1 cellular context compared by ENCODE assay signal in genomic region chr11:34665077-34665835, GRCh38.
TF ChIP-seq lines count a peak whose summit lies in the region.

No MANE protein-coding gene starts in this region.

TF ChIP-seq in HepG2, 621 proteins besides CTCF, POLR2A, EP300 and RAD21 (continues in another document):
- TF ChIP-seq, protein P1, sequence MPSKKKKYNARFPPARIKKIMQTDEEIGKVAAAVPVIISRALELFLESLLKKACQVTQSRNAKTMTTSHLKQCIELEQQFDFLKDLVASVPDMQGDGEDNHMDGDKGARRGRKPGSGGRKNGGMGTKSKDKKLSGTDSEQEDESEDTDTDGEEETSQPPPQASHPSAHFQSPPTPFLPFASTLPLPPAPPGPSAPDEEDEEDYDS (CRISPR knock-in tag; IDR thresholded peaks at IDR 0.05), result peak; percentile 38; the same call in 1 of the 2 replicates
- TF ChIP-seq HNF4A (CRISPR knock-in tag; IDR thresholded peaks at IDR 0.05) (peak; percentile 65), KLF13 (CRISPR knock-in tag; IDR thresholded peaks at IDR 0.05) (no peak), ZNF788 (CRISPR knock-in tag; IDR thresholded peaks at IDR 0.05; ENCODE audit: borderline replicate concordance) (no peak), SKIL (CRISPR knock-in tag; IDR thresholded peaks at IDR 0.05; ENCODE audit: borderline replicate concordance) (no peak), NCOA2 (CRISPR knock-in tag; IDR thresholded peaks at IDR 0.05) (peak; percentile 94), ZEB1 (IDR thresholded peaks at IDR 0.05; ENCODE audit: insufficient replicate concordance, low read depth) (peak; percentile 73), ATF3 (CRISPR knock-in tag; IDR thresholded peaks at IDR 0.05) (peak; percentile 71), FOXA3 (CRISPR knock-in tag; IDR thresholded peaks at IDR 0.05) (peak; percentile 93), TBX2 (CRISPR knock-in tag; IDR thresholded peaks at IDR 0.05; ENCODE audit: borderline replicate concordance) (peak; percentile 86), SMAD3 (CRISPR knock-in tag; IDR thresholded peaks at IDR 0.05) (0 out of 2 replicates have a peak, but pooled peaks have one; percentile 67), MED1 (CRISPR knock-in tag; IDR thresholded peaks at IDR 0.05) (peak; percentile 86), RARA (CRISPR knock-in tag; IDR thresholded peaks at IDR 0.05) (peak; percentile 87), NFYC (CRISPR knock-in tag; IDR thresholded peaks at IDR 0.05) (no peak), MLLT10 (CRISPR knock-in tag; IDR thresholded peaks at IDR 0.05) (no peak), ZFP41 (CRISPR knock-in tag; IDR thresholded peaks at IDR 0.05; ENCODE audit: borderline replicate concordance) (no peak), ZNF143 (CRISPR knock-in tag; IDR thresholded peaks at IDR 0.05) (no peak), ZNF44 (CRISPR knock-in tag; IDR thresholded peaks at IDR 0.05) (no peak), ZSCAN22 (CRISPR knock-in tag; IDR thresholded peaks at IDR 0.05) (no peak), ZBTB43 (CRISPR knock-in tag; conservative IDR thresholded peaks at IDR 0.05) (0 out of 2 replicates have a peak, but pooled peaks have one; percentile 58), MIXL1 (CRISPR knock-in tag; IDR thresholded peaks at IDR 0.05) (peak; percentile 45; the same call in 1 of the 2 replicates), SRSF1 (optimal IDR thresholded peaks at IDR 0.05; ENCODE audit: low read depth, low read length) (no peak), NKX3-1 (CRISPR knock-in tag; IDR thresholded peaks at IDR 0.05) (peak; percentile 38; the same call in 1 of the 2 replicates), CHCHD3 (CRISPR knock-in tag; IDR thresholded peaks at IDR 0.05) (no peak), TBP (CRISPR knock-in tag; IDR thresholded peaks at IDR 0.05) (no peak), ZNF704 (CRISPR knock-in tag; IDR thresholded peaks at IDR 0.05; ENCODE audit: borderline replicate concordance) (no peak), TSC22D2 (CRISPR knock-in tag; IDR thresholded peaks at IDR 0.05; ENCODE audit: borderline replicate concordance) (no peak), HMGXB4 (CRISPR knock-in tag; IDR thresholded peaks at IDR 0.05; ENCODE audit: borderline replicate concordance in 1 of 2, low read depth in 1 of 2) (peak in 1 of 2 experiments; percentile 40; a peak in 1 of 4 replicates), ZNF652 (CRISPR knock-in tag; IDR thresholded peaks at IDR 0.05; ENCODE audit: borderline replicate concordance, low read depth) (no peak), MED13 (CRISPR knock-in tag; IDR thresholded peaks at IDR 0.05) (peak; percentile 64; the same call in 1 of the 2 replicates), ZNF256 (CRISPR knock-in tag; conservative IDR thresholded peaks at IDR 0.05) (no peak), KAT8 (CRISPR knock-in tag; IDR thresholded peaks at IDR 0.05) (peak; percentile 31; the same call in 1 of the 2 replicates), FOXJ3 (CRISPR knock-in tag; IDR thresholded peaks at IDR 0.05; ENCODE audit: borderline replicate concordance) (peak; percentile 78), ZBTB49 (CRISPR knock-in tag; IDR thresholded peaks at IDR 0.05; ENCODE audit: borderline replicate concordance) (no peak), NCOA5 (CRISPR knock-in tag; IDR thresholded peaks at IDR 0.05) (no peak), HHEX (CRISPR knock-in tag; IDR thresholded peaks at IDR 0.05) (peak; percentile 76), ZNF503 (CRISPR knock-in tag; IDR thresholded peaks at IDR 0.05) (peak; percentile 92), HES4 (CRISPR knock-in tag; IDR thresholded peaks at IDR 0.05; ENCODE audit: borderline replicate concordance) (no peak), FOXA1 (IDR thresholded peaks at IDR 0.05) (no peak), FOXA1 (CRISPR knock-in tag; IDR thresholded peaks at IDR 0.05) (peak; percentile 91), TEAD3 (CRISPR knock-in tag; optimal IDR thresholded peaks at IDR 0.05; ENCODE audit: borderline replicate concordance) (peak; percentile 71), NFIC (IDR thresholded peaks at IDR 0.05; ENCODE audit: low read length) (peak; percentile 72), ZNF530 (CRISPR knock-in tag; IDR thresholded peaks at IDR 0.05; ENCODE audit: low read depth) (no peak), ARNTL (CRISPR knock-in tag; IDR thresholded peaks at IDR 0.05) (peak; percentile 53; the same call in 1 of the 2 replicates), ZNF678 (CRISPR knock-in tag; IDR thresholded peaks at IDR 0.05) (no peak), MTA1 (CRISPR knock-in tag; IDR thresholded peaks at IDR 0.05; ENCODE audit: borderline replicate concordance) (no peak), ZNF879 (CRISPR knock-in tag; IDR thresholded peaks at IDR 0.05) (no peak), HOMEZ (CRISPR knock-in tag; IDR thresholded peaks at IDR 0.05; ENCODE audit: low read depth) (peak; percentile 67; the same call in 1 of the 2 replicates), RELA (CRISPR knock-in tag; IDR thresholded peaks at IDR 0.05) (no peak), GATAD1 (CRISPR knock-in tag; IDR thresholded peaks at IDR 0.05) (no peak)
- TF ChIP-seq, protein P2, sequence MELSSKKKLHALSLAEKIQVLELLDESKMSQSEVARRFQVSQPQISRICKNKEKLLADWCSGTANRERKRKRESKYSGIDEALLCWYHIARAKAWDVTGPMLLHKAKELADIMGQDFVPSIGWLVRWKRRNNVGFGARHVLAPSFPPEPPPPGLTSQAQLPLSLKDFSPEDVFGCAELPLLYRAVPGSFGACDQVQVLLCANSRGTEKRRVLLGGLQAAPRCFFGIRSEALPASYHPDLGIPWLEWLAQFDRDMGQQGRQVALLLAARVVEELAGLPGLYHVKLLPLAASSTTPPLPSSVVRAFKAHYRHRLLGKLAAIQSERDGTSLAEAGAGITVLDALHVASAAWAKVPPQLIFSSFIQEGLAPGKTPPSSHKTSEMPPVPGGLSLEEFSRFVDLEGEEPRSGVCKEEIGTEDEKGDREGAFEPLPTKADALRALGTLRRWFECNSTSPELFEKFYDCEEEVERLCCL (CRISPR knock-in tag; IDR thresholded peaks at IDR 0.05; ENCODE audit: borderline replicate concordance), result no peak
- TF ChIP-seq, protein P3, sequence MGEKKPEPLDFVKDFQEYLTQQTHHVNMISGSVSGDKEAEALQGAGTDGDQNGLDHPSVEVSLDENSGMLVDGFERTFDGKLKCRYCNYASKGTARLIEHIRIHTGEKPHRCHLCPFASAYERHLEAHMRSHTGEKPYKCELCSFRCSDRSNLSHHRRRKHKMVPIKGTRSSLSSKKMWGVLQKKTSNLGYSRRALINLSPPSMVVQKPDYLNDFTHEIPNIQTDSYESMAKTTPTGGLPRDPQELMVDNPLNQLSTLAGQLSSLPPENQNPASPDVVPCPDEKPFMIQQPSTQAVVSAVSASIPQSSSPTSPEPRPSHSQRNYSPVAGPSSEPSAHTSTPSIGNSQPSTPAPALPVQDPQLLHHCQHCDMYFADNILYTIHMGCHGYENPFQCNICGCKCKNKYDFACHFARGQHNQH (CRISPR knock-in tag; IDR thresholded peaks at IDR 0.05), result no peak
